8 cellular contexts compared by ENCODE assay signal in genomic region chrX:23694606-23695005, GRCh38. TPM values are rescaled to one million over a fixed set of nuclear protein-coding genes. Genes with fewer than 3 reads are reported as not detected.
DNase-seq lines count a peak whose midpoint lies in the region; ATAC-seq, FAIRE-seq and TF ChIP-seq lines count a peak whose summit lies in the region.

No MANE protein-coding gene starts in this region.

- no peak overlapping the region for H3K27ac Mint-ChIP-seq in brain

- no peaks in the 10 kb centered on the region for H3K27me3 Mint-ChIP-seq in brain

- no peaks in the 10 kb centered on the region for H3K4me1 Mint-ChIP-seq in brain

- TF ChIP-seq CTCF in AG10803 (conservative IDR thresholded peaks at IDR 0.05; ENCODE audit: low read length) (peak; percentile 60), brain (conservative IDR thresholded peaks at IDR 0.05) (peak; percentile 75 to 81)

- H3K4me3 Mint-ChIP-seq in brain: no peak overlapping the region

- FAIRE-seq in GM12892 (lab: Jason Lieb, UNC): no peak

- peaks cover 0 to 2% (median 0%) of the 10 kb centered on the region in 5 experiments for H3K9me3 Mint-ChIP-seq in brain

- H3K36me3 Mint-ChIP-seq in brain: no peaks in the 10 kb centered on the region

- ATAC-seq in SK-N-SH treated with all-trans-retinoic acid at 6 μM for 48 hours (peak; percentile 90), HG03039 (IDR thresholded peaks at IDR 0.05; ENCODE audit: unreplicated experiment) (no peak)

- no peak for TF ChIP-seq POLR2A in GM12892 (IDR thresholded peaks at IDR 0.05; ENCODE audit: low read depth, low read length)

- DNase-seq in AG10803 (ENCODE audit: low read depth): peak; percentile 52
- DNase-seq in GM12892 (ENCODE audit: insufficient read length): peak; percentile 27
- DNase-seq in HuH-7.5 (ENCODE audit: low spot score): peak; percentile 22
- DNase-seq in islet precursor cell: peak; percentile 66
- DNase-seq in stimulated activated CD4-positive, alpha-beta T cell treated with anti-CD3 and anti-CD28 coated beads, Interleukin-1b, Interleukin-23, amount 100 ng/mL, for 48 hours: peak; percentile 10

- no peak overlapping the region for H3K4me3 ChIP-seq in AG10803 (ENCODE audit: low read length)

TF ChIP-seq in SK-N-SH treated with all-trans-retinoic acid at 6 μM for 48 hours, 23 proteins besides CTCF, POLR2A, EP300 and RAD21:
- no peak for TF ChIP-seq RARB (CRISPR knock-in tag; IDR thresholded peaks at IDR 0.05)
- no peak for TF ChIP-seq GLIS3 (CRISPR knock-in tag; IDR thresholded peaks at IDR 0.05)
- no peak for TF ChIP-seq TSHZ2 (CRISPR knock-in tag; IDR thresholded peaks at IDR 0.05)
- TF ChIP-seq CSDC2 (CRISPR knock-in tag; IDR thresholded peaks at IDR 0.05): no peak
- TF ChIP-seq CSRNP3 (CRISPR knock-in tag; IDR thresholded peaks at IDR 0.05): no peak
- TF ChIP-seq ISL1 (CRISPR knock-in tag; IDR thresholded peaks at IDR 0.05): no peak
- no peak for TF ChIP-seq TCF4 (CRISPR knock-in tag; IDR thresholded peaks at IDR 0.05; ENCODE audit: borderline replicate concordance)
- no peak for TF ChIP-seq SNAI2 (CRISPR knock-in tag; IDR thresholded peaks at IDR 0.05)
- no peak for TF ChIP-seq PATZ1 (CRISPR knock-in tag; IDR thresholded peaks at IDR 0.05; ENCODE audit: borderline replicate concordance)
- no peak for TF ChIP-seq ZFP30 (CRISPR knock-in tag; IDR thresholded peaks at IDR 0.05)
- no peak for TF ChIP-seq TOX (CRISPR knock-in tag; IDR thresholded peaks at IDR 0.05; ENCODE audit: borderline replicate concordance)
- TF ChIP-seq PPARA (CRISPR knock-in tag; IDR thresholded peaks at IDR 0.05; ENCODE audit: borderline replicate concordance): no peak

RNA-seq across cellular contexts. Expression of gene PRDX4, which starts 27.3 kb away (rescaled TPM):
- 58.7 TPM for polyA plus RNA-seq in GM12892 (2012; ENCODE audit: missing spikeins)
- polyA plus RNA-seq in brain (ENCODE audit: insufficient read depth, low read depth, low replicate concordance): 68.8 TPM

RNA-seq across cellular contexts. Expression of gene ACOT9, which starts 48.5 kb away (rescaled TPM):
- 17.5 TPM for polyA plus RNA-seq in GM12892 (2012; ENCODE audit: missing spikeins)
- polyA plus RNA-seq in brain (ENCODE audit: insufficient read depth, low read depth, low replicate concordance): 7.9 TPM

Comparison
In these comparisons a context has a peak if more than half of its experiments do, and no peak if none do; other contexts are left out.
1. DNase-seq: peak in every context shown above with its lines; median percentile 66 in islet precursor cell; 52 in AG10803; 27 in GM12892; 22 in HuH-7.5; 10 in stimulated activated CD4-positive, alpha-beta T cell treated with anti-CD3 and anti-CD28 coated beads, Interleukin-1b, Interleukin-23, amount 100 ng/mL, for 48 hours.